Comparison of ENCODE assay signal across 28 cellular contexts in the genomic region with DNA sequence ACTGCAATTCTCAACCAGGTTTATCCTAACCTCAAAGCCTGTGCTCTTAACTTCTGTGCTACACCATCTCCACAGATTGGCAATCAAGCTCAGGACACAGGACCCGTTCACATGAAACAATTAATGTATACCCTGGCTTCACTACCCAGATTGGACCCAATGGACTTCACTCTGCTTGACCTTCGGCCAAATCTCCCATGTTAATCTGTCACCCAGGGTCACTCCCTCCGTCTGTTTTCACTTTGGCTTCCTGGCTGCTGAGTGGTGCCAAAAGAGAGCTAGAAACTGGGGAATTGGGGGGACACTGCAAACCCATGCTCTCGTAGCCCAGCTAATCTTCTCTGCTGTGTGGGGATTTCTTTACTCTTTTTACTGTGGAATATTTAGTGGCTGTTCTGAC.
"Had no signal": no experiment of that assay in that cellular context is flagged by ENCODE, and none has a peak within 500 bp of the region (broad histone marks: within the 10 kb centered on the region; RNA-seq: fewer than 3 reads in every experiment).

No MANE protein-coding gene starts in this region.

- H3K4me2 ChIP-seq: neural progenitor cell, smooth muscle cell had no signal

- H3K9ac ChIP-seq: neural progenitor cell, parathyroid adenoma had no signal

- H3K4me3 Mint-ChIP-seq: dendritic cell treated with granulocyte-macrophage colony-stimulating factor and Interleukin-4, amounts not matched to agents 40 ng/mL and 50 ng/mL, for 4 days; memory B cell; naive B cell; natural killer cell treated with Interleukin-12 subunit alpha and Interleukin-12 subunit beta and Interleukin-15 and Interleukin-18, amount 100 ng/mL, for 72 hours; neural progenitor cell; type B pancreatic cell had no signal

- H3K4me1 ChIP-seq: colonic mucosa, esophagus muscularis mucosa, foreskin keratinocyte, gastroesophageal sphincter, heart left ventricle, neural progenitor cell, parathyroid adenoma, stomach, thyroid gland had no signal

- ATAC-seq: foreskin keratinocyte; gastroesophageal sphincter; heart left ventricle; left cardiac atrium; left ventricle myocardium superior; mucosa of descending colon; natural killer cell treated with Interleukin-12 subunit alpha and Interleukin-12 subunit beta and Interleukin-15 and Interleukin-18, amount 100 ng/mL, for 72 hours; sciatic nerve had no signal

- H2AFZ ChIP-seq: neural progenitor cell, parathyroid adenoma had no signal

- H3K9me3 Mint-ChIP-seq: dendritic cell treated with granulocyte-macrophage colony-stimulating factor and Interleukin-4, amounts not matched to agents 40 ng/mL and 50 ng/mL, for 4 days; type B pancreatic cell had no signal

- H3K27me3 ChIP-seq: colonic mucosa, esophagus muscularis mucosa, foreskin keratinocyte, gastroesophageal sphincter, heart left ventricle, stomach, thyroid gland had no signal

- H3K27me3 Mint-ChIP-seq: dendritic cell treated with granulocyte-macrophage colony-stimulating factor and Interleukin-4, amounts not matched to agents 40 ng/mL and 50 ng/mL, for 4 days; progenitor cell of endocrine pancreas had no signal

- H3K9me3 ChIP-seq: colonic mucosa, gastroesophageal sphincter, mucosa of descending colon, stomach, thyroid gland had no signal

- DNase-seq: colonic mucosa; effector memory CD4-positive, alpha-beta T cell; foreskin keratinocyte; heart left ventricle; hippocampal formation; left cardiac atrium; left ventricle myocardium superior; mucosa of descending colon; naive B cell; stimulated activated CD4-positive, alpha-beta T cell treated with anti-CD3 and anti-CD28 coated beads, Interleukin-12 subunit alpha, Interleukin-12 subunit beta, amount 100 ng/mL, for 4 hours; stimulated activated CD4-positive, alpha-beta T cell treated with anti-CD3 and anti-CD28 coated beads, Interleukin-1b, Interleukin-23, amount 100 ng/mL, for 48 hours; stimulated activated CD4-positive, alpha-beta T cell treated with anti-CD3 and anti-CD28 coated beads, Interleukin-4, amount 100 ng/mL, for 1 hour; stimulated activated CD8-positive, alpha-beta memory T cell treated with anti-CD3 and anti-CD28 coated beads, Interleukin-4, amount 100 ng/mL, for 48 hours; stimulated activated naive CD4-positive, alpha-beta T cell; stomach; thyroid gland had no signal

- H3K27ac ChIP-seq: colonic mucosa, esophagus muscularis mucosa, foreskin keratinocyte, gastroesophageal sphincter, heart left ventricle, neural progenitor cell, parathyroid adenoma, stomach, thyroid gland had no signal

- H3K4me1 Mint-ChIP-seq: memory B cell, naive B cell, neural progenitor cell had no signal

- H3K4me3 ChIP-seq: colonic mucosa, esophagus muscularis mucosa, gastroesophageal sphincter, heart left ventricle, lung, mucosa of descending colon, neural progenitor cell, smooth muscle cell, stomach, thyroid gland had no signal

- H3K79me2 ChIP-seq: parathyroid adenoma had no signal

- H3K27ac Mint-ChIP-seq: dendritic cell treated with granulocyte-macrophage colony-stimulating factor and Interleukin-4, amounts not matched to agents 40 ng/mL and 50 ng/mL, for 4 days; memory B cell; naive B cell; natural killer cell treated with Interleukin-12 subunit alpha and Interleukin-12 subunit beta and Interleukin-15 and Interleukin-18, amount 100 ng/mL, for 72 hours; neural progenitor cell; progenitor cell of endocrine pancreas; type B pancreatic cell had no signal

- H3K36me3 ChIP-seq: colonic mucosa, esophagus muscularis mucosa, gastroesophageal sphincter, heart left ventricle, neural progenitor cell, stomach, thyroid gland had no signal
